In the genomic region with DNA sequence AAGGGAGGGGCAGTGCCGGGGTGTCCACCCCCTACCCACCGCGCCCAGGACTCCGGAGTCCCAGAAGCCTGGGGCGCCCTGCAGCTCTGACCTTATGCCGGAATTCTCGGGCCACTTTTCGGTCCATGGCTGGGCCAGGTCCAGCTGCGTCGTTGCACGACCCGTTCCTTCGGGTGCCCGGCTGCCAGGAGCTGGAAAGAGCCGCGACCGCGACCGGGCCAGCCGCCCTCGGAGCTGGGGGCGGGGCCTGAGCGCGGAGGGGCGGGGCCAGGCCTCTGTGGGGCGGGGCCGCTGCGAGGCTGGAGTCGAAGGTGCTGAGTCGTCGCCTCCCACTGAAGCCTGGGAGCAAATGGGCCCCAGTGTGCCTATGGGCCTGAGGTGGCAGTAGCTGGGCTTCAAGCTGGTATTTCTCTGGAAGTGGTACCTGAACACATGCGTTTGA, we compare ENCODE assay signal across 9 cellular contexts. TPM values are rescaled to one million over a fixed set of nuclear protein-coding genes. Genes with fewer than 3 reads are reported as not detected.
DNase-seq lines count a peak whose midpoint lies in the region; ATAC-seq lines count a peak whose summit lies in the region.
"Had no signal": no experiment of that assay in that cellular context is flagged by ENCODE, and none has a peak within 500 bp of the region (broad histone marks: within the 10 kb centered on the region; RNA-seq: fewer than 3 reads in every experiment).

TSS of gene USH1C (minus strand) at position 236 of the 442 bp plus-strand sequence. CDS start at position 127, 109 bp downstream.

- H3K4me3 Mint-ChIP-seq in activated T-helper 2 cell treated with anti-CD3 and anti-CD28 coated beads, Interferon-gamma antibody, Interleukin-2, Interleukin-4, amounts not matched to agents 10 μg/mL and 5 μg/mL and 100 μg/mL, durations not matched to agents 14 hours and 24 hours and 36 hours (ENCODE audit: low read depth), result no peak within 1 kb of the TSS
- H3K4me3 Mint-ChIP-seq in stimulated activated naive CD8-positive, alpha-beta T cell treated with anti-CD3 and anti-CD28 coated beads, Interleukin-15, amount 100 ng/mL, for 72 hours, result peak within 1 kb of the TSS; percentile 5 to 68

- no peak within 1 kb of the TSS for H3K27ac Mint-ChIP-seq in activated T-helper 2 cell treated with anti-CD3 and anti-CD28 coated beads, Interferon-gamma antibody, Interleukin-2, Interleukin-4, amounts not matched to agents 10 μg/mL and 5 μg/mL and 100 μg/mL, durations not matched to agents 14 hours and 24 hours and 36 hours
- peak within 1 kb of the TSS in 1 of 2 donors; percentile 3 for H3K27ac Mint-ChIP-seq in stimulated activated naive CD8-positive, alpha-beta T cell treated with anti-CD3 and anti-CD28 coated beads, Interleukin-15, amount 100 ng/mL, for 72 hours

- intact Hi-C loops in activated T-helper 2 cell treated with anti-CD3 and anti-CD28 coated beads, Interferon-gamma antibody, Interleukin-2, Interleukin-4, amounts not matched to agents 10 μg/mL and 5 μg/mL and 100 μg/mL, durations not matched to agents 14 hours and 24 hours and 36 hours (cut with micrococcal nuclease), result no loop called here
- intact Hi-C loops in left colon (cut with DNase I, micrococcal nuclease), result no loop called here

- no peaks in the 10 kb centered on the region for H3K36me3 Mint-ChIP-seq in activated T-helper 2 cell treated with anti-CD3 and anti-CD28 coated beads, Interferon-gamma antibody, Interleukin-2, Interleukin-4, amounts not matched to agents 10 μg/mL and 5 μg/mL and 100 μg/mL, durations not matched to agents 14 hours and 24 hours and 36 hours (ENCODE audit: low read depth)

- H3K27me3 Mint-ChIP-seq in activated T-helper 2 cell treated with anti-CD3 and anti-CD28 coated beads, Interferon-gamma antibody, Interleukin-2, Interleukin-4, amounts not matched to agents 10 μg/mL and 5 μg/mL and 100 μg/mL, durations not matched to agents 14 hours and 24 hours and 36 hours (ENCODE audit: low read depth), result peaks cover 48% of the 10 kb centered on the region
- peaks cover 66% of the 10 kb centered on the region for H3K27me3 Mint-ChIP-seq in stimulated activated naive CD8-positive, alpha-beta T cell treated with anti-CD3 and anti-CD28 coated beads, Interleukin-15, amount 100 ng/mL, for 72 hours

- H3K4me1 Mint-ChIP-seq in activated T-helper 2 cell treated with anti-CD3 and anti-CD28 coated beads, Interferon-gamma antibody, Interleukin-2, Interleukin-4, amounts not matched to agents 10 μg/mL and 5 μg/mL and 100 μg/mL, durations not matched to agents 14 hours and 24 hours and 36 hours (ENCODE audit: low read depth), result peaks cover 4% of the 10 kb centered on the region
- H3K4me1 Mint-ChIP-seq in stimulated activated naive CD8-positive, alpha-beta T cell treated with anti-CD3 and anti-CD28 coated beads, Interleukin-15, amount 100 ng/mL, for 72 hours, result peaks cover 8% of the 10 kb centered on the region

- ATAC-seq in left colon, result peak; percentile 73
- ATAC-seq in stimulated activated naive CD8-positive, alpha-beta T cell treated with anti-CD3 and anti-CD28 coated beads, Interleukin-15, amount 100 ng/mL, for 72 hours, result peak; percentile 54

- no peaks in the 10 kb centered on the region for H3K9me3 Mint-ChIP-seq in activated T-helper 2 cell treated with anti-CD3 and anti-CD28 coated beads, Interferon-gamma antibody, Interleukin-2, Interleukin-4, amounts not matched to agents 10 μg/mL and 5 μg/mL and 100 μg/mL, durations not matched to agents 14 hours and 24 hours and 36 hours
- H3K9me3 Mint-ChIP-seq in stimulated activated naive CD8-positive, alpha-beta T cell treated with anti-CD3 and anti-CD28 coated beads, Interleukin-15, amount 100 ng/mL, for 72 hours, result no peaks in the 10 kb centered on the region

- peak; percentile 34 for DNase-seq in NCI-H82 (lab: John Stamatoyannopoulos, UW)
- no peak for DNase-seq in NCI-H82 treated with DMSO at 0.1 percent for 48 hours (lab: John Stamatoyannopoulos, UW; ENCODE audit: unreplicated experiment)
- DNase-seq in activated T-helper 2 cell treated with anti-CD3 and anti-CD28 coated beads, Interferon-gamma antibody, Interleukin-2, Interleukin-4, amounts not matched to agents 10 μg/mL and 5 μg/mL and 100 μg/mL, durations not matched to agents 14 hours and 24 hours and 36 hours (ENCODE audit: low spot score), result peak; percentile 10
- peak; percentile 66 to 79 for DNase-seq in left colon
- peak; percentile 21 to 33 for DNase-seq in stimulated activated naive CD8-positive, alpha-beta T cell treated with anti-CD3 and anti-CD28 coated beads, Interleukin-15, amount 100 ng/mL, for 72 hours
- DNase-seq in SHP77 treated with DMSO at 0.1 percent for 48 hours (lab: John Stamatoyannopoulos, UW), result no peak
- DNase-seq in EL, result no peak
- DNase-seq in COR-L47 (lab: John Stamatoyannopoulos, UW), result no peak
- DNase-seq: effector memory CD4-positive, alpha-beta T cell had no signal

RNA-seq across cellular contexts. Expression of gene USH1C, which starts in this region (rescaled TPM):
- total RNA-seq in activated T-helper 2 cell treated with anti-CD3 and anti-CD28 coated beads, Interferon-gamma antibody, Interleukin-2, Interleukin-4, amounts not matched to agents 10 μg/mL and 5 μg/mL and 100 μg/mL, durations not matched to agents 14 hours and 24 hours and 36 hours, result not detected in 2 replicates
- total RNA-seq in left colon, result 100 to 1,000 TPM; 159 to 181 TPM

Comparison
In these comparisons a context has a peak if more than half of its experiments do, and no peak if none do; other contexts are left out.
1. RNA of gene USH1C (total RNA-seq): 159 to 181 TPM in left colon; not detected in activated T-helper 2 cell treated with anti-CD3 and anti-CD28 coated beads, Interferon-gamma antibody, Interleukin-2, Interleukin-4, amounts not matched to agents 10 μg/mL and 5 μg/mL and 100 μg/mL, durations not matched to agents 14 hours and 24 hours and 36 hours; every median in the first group is over 100 times any median in the second.
2. DNase-seq: peak in NCI-H82 (single experiment), left colon (2 of 2) and stimulated activated naive CD8-positive, alpha-beta T cell treated with anti-CD3 and anti-CD28 coated beads, Interleukin-15, amount 100 ng/mL, for 72 hours (2 of 2); none in NCI-H82 treated with DMSO at 0.1 percent for 48 hours (single experiment), SHP77 treated with DMSO at 0.1 percent for 48 hours (single experiment), EL (single experiment) and COR-L47 (single experiment).
3. Peak in DNase-seq in activated T-helper 2 cell treated with anti-CD3 and anti-CD28 coated beads, Interferon-gamma antibody, Interleukin-2, Interleukin-4, amounts not matched to agents 10 μg/mL and 5 μg/mL and 100 μg/mL, durations not matched to agents 14 hours and 24 hours and 36 hours; RNA of the gene not detected or under 1 TPM.